Comparison of ENCODE assay signal across 9 cellular contexts in the genomic region with DNA sequence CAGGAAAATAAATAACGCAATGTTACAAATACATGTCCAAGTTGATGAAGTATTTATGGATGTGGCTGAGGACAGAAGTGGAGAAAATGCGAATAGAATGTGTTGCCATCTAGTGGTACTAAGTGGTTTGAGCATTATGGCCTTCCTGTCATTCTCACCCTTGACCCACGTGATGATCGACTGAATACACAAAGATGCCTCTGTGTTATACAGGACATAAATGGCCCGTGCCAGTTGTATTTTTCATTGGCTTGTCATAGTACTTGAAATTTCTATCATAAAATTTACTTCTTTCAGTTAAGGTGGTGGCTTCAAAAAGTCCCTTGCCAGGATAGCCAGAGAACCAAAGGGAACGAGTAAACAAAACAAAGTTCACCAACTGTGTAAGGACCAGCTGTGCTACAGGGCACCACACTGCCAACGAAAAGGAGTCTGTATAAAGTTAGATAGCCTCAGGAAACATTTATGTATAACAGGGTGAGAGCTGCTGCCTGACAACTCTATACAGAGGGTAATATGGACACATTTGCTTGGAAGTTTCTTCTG.
A peak's percentile ranks its signal among the peaks of the same experiment; 100 is the strongest.
DNase-seq lines count a peak whose midpoint lies in the region; ATAC-seq, FAIRE-seq and TF ChIP-seq lines count a peak whose summit lies in the region.
"Had no signal": no experiment of that assay in that cellular context is flagged by ENCODE, and none has a peak within 500 bp of the region (broad histone marks: within the 10 kb centered on the region; RNA-seq: fewer than 3 reads in every experiment).

No MANE protein-coding gene starts in this region.

- POLR2A ChIA-PET in BJ (lab: Charles Lee), result no interaction called here

- TF ChIP-seq CTCF in BJ (IDR thresholded peaks at IDR 0.05; ENCODE audit: insufficient read depth, low read depth, low read length) (peak; percentile 79), WERI-Rb-1 (IDR thresholded peaks at IDR 0.05; ENCODE audit: low read depth, low read length) (peak; percentile 66), pancreas (IDR thresholded peaks at IDR 0.05) (peak; percentile 27 to 68 (median 46))

- peak; percentile 94 for ATAC-seq in GM18520 (IDR thresholded peaks at IDR 0.05; ENCODE audit: unreplicated experiment)
- ATAC-seq in HG02970 (IDR thresholded peaks at IDR 0.05; ENCODE audit: low FRiP score, unreplicated experiment), result peak; percentile 75
- peak; percentile 88 to 97 (median 95) for ATAC-seq in pancreas

- CTCF ChIA-PET in BJ (lab: Yijun Ruan, JAX), result interaction anchor here (0.7 to 1.6 kb wide), 9 partner anchors 11 to 468 kb away, joined by 3 to 8 read pairs (median 5); no protein-coding TSS in a partner anchor

- H3K36me3 ChIP-seq in BJ (ENCODE audit: control insufficient read depth, insufficient read depth, low read length), result no peaks in the 10 kb centered on the region
- no peaks in the 10 kb centered on the region for H3K36me3 ChIP-seq in WERI-Rb-1
- H3K36me3 ChIP-seq in pancreas, result no peaks in the 10 kb centered on the region

- FAIRE-seq in frontal cortex (lab: Jason Lieb, UNC) (peak; percentile 82), pancreas (lab: Jason Lieb, UNC) (peak; percentile 65)

- intact Hi-C loops in pancreas (cut with DNase I), result no loop called here

- H3K4me3 ChIP-seq in BJ (ENCODE audit: low read depth, low read length) (no peak overlapping the region), WERI-Rb-1 (ENCODE audit: low read depth, low read length) (no peak overlapping the region), pancreas (no peak overlapping the region)
- H3K4me3 ChIP-seq: SK-N-MC had no signal

- DNase-seq in BJ (ENCODE audit: low read depth) (no peak), NCI-H1436 treated with DMSO at 0.1 percent for 48 hours (lab: John Stamatoyannopoulos, UW) (peak; percentile 80), WERI-Rb-1 (no peak), frontal cortex (ENCODE audit: low spot score in 2 of 2) (peak; percentile 16 to 38), pancreas (peak in 2 of 6 donors; percentile 16 to 36)
- DNase-seq in activated CD4-positive, CD25-positive, alpha-beta regulatory T cell treated with anti-CD3 and anti-CD28 coated beads, Interleukin-2, amount 50 U/mL, for 72 hours, result no peak

- 4 to 59% methylated on average over 7 of the region's 7 CpGs for WGBS in pancreas, 2 donors

- no peaks in the 10 kb centered on the region for H3K9me3 ChIP-seq in WERI-Rb-1 (ENCODE audit: severe bottlenecking)
- no peaks in the 10 kb centered on the region for H3K9me3 ChIP-seq in pancreas

- H3K27ac ChIP-seq in WERI-Rb-1 (no peak overlapping the region), pancreas (peak overlapping the region in 1 of 4 donors; percentile 23)
- H3K27ac ChIP-seq: SK-N-MC had no signal

- H3K27me3 ChIP-seq in BJ (ENCODE audit: control insufficient read depth, insufficient read depth, low read length) (no peaks in the 10 kb centered on the region), WERI-Rb-1 (ENCODE audit: insufficient read depth, low read depth, severe bottlenecking) (no peaks in the 10 kb centered on the region), pancreas (no peaks in the 10 kb centered on the region)

- peaks cover 0 to 5% (median 4%) of the 10 kb centered on the region in 3 donors for H3K4me1 ChIP-seq in pancreas

Comparison
In these comparisons a context has a peak if more than half of its experiments do, and no peak if none do; other contexts are left out.
1. DNase-seq: peak in NCI-H1436 treated with DMSO at 0.1 percent for 48 hours (single experiment) and frontal cortex (2 of 2); none in BJ (single experiment), WERI-Rb-1 (single experiment) and activated CD4-positive, CD25-positive, alpha-beta regulatory T cell treated with anti-CD3 and anti-CD28 coated beads, Interleukin-2, amount 50 U/mL, for 72 hours (single experiment).
2. Peak in every context shown above with its lines, with median percentiles within 50 percentile points of each other: CTCF ChIP-seq and ATAC-seq.